Comparison of ENCODE assay signal across 10 cellular contexts in the genomic region with DNA sequence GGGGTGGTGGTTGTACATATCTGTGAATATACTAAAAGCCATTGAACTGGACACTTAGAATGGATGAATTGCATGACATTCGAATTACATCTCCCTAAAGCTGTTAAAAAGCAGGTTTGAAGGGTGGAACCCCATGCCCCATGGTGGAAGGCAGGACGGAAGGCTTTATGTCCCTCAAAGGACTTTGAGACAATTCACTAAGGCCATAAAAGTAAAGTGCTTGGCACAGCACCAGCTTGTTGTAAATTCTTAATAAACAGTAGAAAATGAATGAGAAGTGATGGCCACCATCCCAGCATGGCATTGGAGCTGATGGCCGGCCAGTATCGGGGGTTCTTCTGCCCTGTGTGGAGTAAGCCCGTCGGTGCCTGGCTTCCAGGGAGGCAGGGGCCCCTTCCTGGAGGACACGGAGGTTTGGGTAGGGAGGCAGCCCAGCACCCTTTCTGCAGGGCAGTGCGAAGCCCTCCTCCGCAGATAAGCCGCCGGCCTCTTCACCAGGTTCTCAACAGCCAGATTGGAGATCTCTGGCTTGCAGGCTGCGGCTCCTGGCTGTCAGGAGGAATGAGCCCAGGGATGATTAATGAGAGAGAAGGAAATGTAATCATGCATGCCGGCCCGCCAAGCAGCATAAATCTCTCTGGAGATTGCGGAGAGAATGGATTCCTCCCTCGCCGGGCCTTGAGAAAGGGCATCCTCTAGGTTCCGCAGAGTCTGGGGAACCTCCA.
DNase-seq lines count a peak whose midpoint lies in the region; ATAC-seq, FAIRE-seq and TF ChIP-seq lines count a peak whose summit lies in the region.
"Had no signal": no experiment of that assay in that cellular context is flagged by ENCODE, and none has a peak within 500 bp of the region (broad histone marks: within the 10 kb centered on the region; RNA-seq: fewer than 3 reads in every experiment).

No MANE protein-coding gene starts in this region.

- peak overlapping the region; percentile 91 for H2BK20ac ChIP-seq in IMR-90 (ENCODE audit: low read depth, low read length)

- no peak for FAIRE-seq in K562 (lab: Jason Lieb, UNC)

- peak overlapping the region; percentile 67 for H2BK5ac ChIP-seq in IMR-90 (ENCODE audit: low read depth, low read length, poor library complexity, severe bottlenecking)

- peak overlapping the region; percentile 66 for H3K23ac ChIP-seq in IMR-90 (ENCODE audit: low read depth, low read length)

- H3K4me3 Mint-ChIP-seq in activated T-cell treated with anti-CD3 and anti-CD28 coated beads, Interleukin-2, amount 50 U/mL, for 24 hours, result no peak overlapping the region
- H3K4me3 Mint-ChIP-seq in MCF 10A (ENCODE audit: unreplicated experiment), result no peak overlapping the region

- H3K4me2 ChIP-seq in IMR-90 (ENCODE audit: low read depth, low read length) (peak overlapping the region; percentile 22; the same call in 1 of the 2 replicates), K562 (ENCODE audit: insufficient read depth, low read length) (no peak overlapping the region)

- peak overlapping the region; percentile 10; the same call in 1 of the 2 replicates for H4K5ac ChIP-seq in IMR-90 (ENCODE audit: low read depth, low read length)

- peak overlapping the region; percentile 100 for H2AK5ac ChIP-seq in IMR-90 (ENCODE audit: low read depth, low read length)

- intact Hi-C loops in IMR-90 (cut with micrococcal nuclease), result loop anchor here (2.0 to 10.0 kb wide), 2 partner anchors 140 to 350 kb away; no protein-coding TSS in a partner anchor
- intact Hi-C loops in K562 (cut with micrococcal nuclease), result no loop called here
- intact Hi-C loops in mucosa of descending colon (cut with DNase I, micrococcal nuclease), result no loop called here
- intact Hi-C loops in MCF 10A (cut with micrococcal nuclease), result no loop called here

- peak overlapping the region; percentile 39; the same call in 1 of the 2 replicates for H3K18ac ChIP-seq in IMR-90 (ENCODE audit: low read depth, low read length)

- H4K91ac ChIP-seq in IMR-90 (ENCODE audit: insufficient read depth, low read depth, low read length), result peak overlapping the region; percentile 88

- H3K27me3 ChIP-seq in ACC112 (ENCODE audit: insufficient read depth, low read length) (no peaks in the 10 kb centered on the region), IMR-90 (ENCODE audit: control insufficient read depth, insufficient read depth, low read length) (no peaks in the 10 kb centered on the region), K562 (ENCODE audit: control insufficient read depth in 2 of 2, insufficient read depth in 2 of 2, low read length in 2 of 2) (peaks cover 24 to 70% of the 10 kb centered on the region in 2 experiments)

- peak overlapping the region; percentile 62; the same call in 1 of the 3 replicates for H2BK15ac ChIP-seq in IMR-90 (ENCODE audit: low read depth, low read length)

- H3K4me3 ChIP-seq in ACC112 (ENCODE audit: low read depth, low read length), result peak overlapping the region; percentile 6; the same call in 1 of the 2 replicates
- H3K4me3 ChIP-seq in IMR-90 (ENCODE audit: insufficient read depth, low read depth, low read length), result no peak overlapping the region
- no peak overlapping the region for H3K4me3 ChIP-seq in K562
- H3K4me3 ChIP-seq in mucosa of descending colon, result no peak overlapping the region
- H3K4me3 ChIP-seq: SK-N-MC had no signal

- no peak for TF ChIP-seq EP300 in K562 (IDR thresholded peaks at IDR 0.05; ENCODE audit: low read length)

- H4K20me1 ChIP-seq in IMR-90 (ENCODE audit: insufficient read depth, low read length) (no peaks in the 10 kb centered on the region; the same call in 1 of the 2 replicates), K562 (replicated peaks; ENCODE audit: control insufficient read depth, insufficient read depth, low read length) (peaks cover 4% of the 10 kb centered on the region; the same call in 1 of the 2 replicates)

- peak overlapping the region; percentile 97 for H2BK120ac ChIP-seq in IMR-90 (ENCODE audit: low read depth, low read length)

- peaks cover 1% of the 10 kb centered on the region for H3K4me1 Mint-ChIP-seq in activated T-cell treated with anti-CD3 and anti-CD28 coated beads, Interleukin-2, amount 50 U/mL, for 24 hours (ENCODE audit: low read depth)
- peaks cover 8% of the 10 kb centered on the region for H3K4me1 Mint-ChIP-seq in MCF 10A (ENCODE audit: insufficient read depth, unreplicated experiment)

- H3K79me2 ChIP-seq in ACC112 (ENCODE audit: control insufficient read depth, insufficient read depth, low read length, unreplicated experiment) (peaks cover 9% of the 10 kb centered on the region), K562 (ENCODE audit: control insufficient read depth, insufficient read depth, low read length) (no peaks in the 10 kb centered on the region)

- DNase-seq in IMR-90, result peak; percentile 91
- DNase-seq in K562 (ENCODE audit: extremely low read depth in 1 of 4, low spot score in 3 of 4), result peak in 2 of 4 experiments; percentile 43 to 46
- peak in 1 of 3 donors; percentile 19 for DNase-seq in mucosa of descending colon
- no peak for DNase-seq in activated T-cell treated with anti-CD3 and anti-CD28 coated beads, Interleukin-2, amount 50 U/mL, for 24 hours
- no peak for DNase-seq in NCI-H1092 treated with DMSO at 0.1 percent for 48 hours (lab: John Stamatoyannopoulos, UW)
- DNase-seq in MCF 10A (ENCODE audit: unreplicated experiment), result no peak
- DNase-seq: activated CD4-positive, alpha-beta T cell treated with anti-CD3 and anti-CD28 coated beads for 1 hour had no signal

- CTCF ChIA-PET in IMR-90 (lab: Yijun Ruan, JAX), result no interaction called here
- CTCF ChIA-PET in K562 (lab: Yijun Ruan, JAX; ENCODE audit: low intra/inter-chr PET ratio), result no interaction called here
- CTCF ChIA-PET in MCF 10A (lab: Yijun Ruan, JAX), result no interaction called here

- H3K9me3 Mint-ChIP-seq in activated T-cell treated with anti-CD3 and anti-CD28 coated beads, Interleukin-2, amount 50 U/mL, for 24 hours, result no peaks in the 10 kb centered on the region
- peaks cover 9% of the 10 kb centered on the region for H3K9me3 Mint-ChIP-seq in MCF 10A (ENCODE audit: unreplicated experiment)

- POLR2A ChIA-PET in IMR-90 (lab: Charles Lee; ENCODE audit: unreplicated experiment) (no interaction called here), K562 (lab: Yijun Ruan, JAX) (interaction anchor here (0.7 kb wide), 2 partner anchors 38 to 160 kb away, joined by 3 read pairs; no protein-coding TSS in a partner anchor), MCF 10A (lab: Yijun Ruan, JAX) (interaction anchor here (0.7 kb wide), 1 partner anchor 1521 kb away, joined by 3 read pairs; no protein-coding TSS in a partner anchor)

- peaks cover 16% of the 10 kb centered on the region; the same call in 1 of the 2 replicates for H3K36me3 ChIP-seq in ACC112 (ENCODE audit: insufficient read depth, low read length)
- no peaks in the 10 kb centered on the region for H3K36me3 ChIP-seq in IMR-90 (ENCODE audit: control insufficient read depth, insufficient read depth, low read length)
- no peaks in the 10 kb centered on the region for H3K36me3 ChIP-seq in K562 (ENCODE audit: control insufficient read depth, insufficient read depth, low read length)
- no peaks in the 10 kb centered on the region for H3K36me3 ChIP-seq in mucosa of descending colon (ENCODE audit: low read depth)

- H3K9me1 ChIP-seq in IMR-90 (ENCODE audit: insufficient read depth, low read length) (peaks cover 28% of the 10 kb centered on the region), K562 (ENCODE audit: control insufficient read depth, insufficient read depth, low read length) (no peaks in the 10 kb centered on the region)

- H3K9ac ChIP-seq in IMR-90 (ENCODE audit: low read depth, low read length), result no peak overlapping the region
- H3K9ac ChIP-seq in K562 (ENCODE audit: insufficient read depth in 1 of 2, low read depth in 2 of 2, low read length in 2 of 2), result no peak overlapping the region

- H4K8ac ChIP-seq in IMR-90 (ENCODE audit: low read depth in 2 of 2, low read length in 2 of 2), result peak overlapping the region; percentile 20 to 64; a peak in 3 of 4 replicates

- H3K27ac Mint-ChIP-seq in activated T-cell treated with anti-CD3 and anti-CD28 coated beads, Interleukin-2, amount 50 U/mL, for 24 hours, result no peak overlapping the region
- H3K27ac Mint-ChIP-seq in MCF 10A (ENCODE audit: low read depth, unreplicated experiment), result no peak overlapping the region

- peak overlapping the region; percentile 42; the same call in 1 of the 2 replicates for H3K56ac ChIP-seq in IMR-90 (ENCODE audit: extremely low read depth, insufficient read depth, low read length)

- H3K14ac ChIP-seq in IMR-90 (replicated peaks; ENCODE audit: low read depth, low read length), result peak overlapping the region; percentile 49

- 0% methylated on average over 1 of the region's 18 CpGs; no CpG with 5 or more reads in 1 of the 2 experiments for WGBS in IMR-90 (ENCODE audit: extremely low coverage in 2 of 2, insufficient read length in 1 of 2), 2 experiments
- WGBS in K562 (ENCODE audit: insufficient coverage, low coverage, missing lambda C conversion rate), result 2% methylated on average over 18 of the region's 18 CpGs

- dilution Hi-C loops in IMR-90 (cut with HindIII; ENCODE audit: low sequenced_read_pairs, unreplicated experiment), result no loop called here

- BruUV-seq in IMR-90 (replicated peaks; lab: Mats Ljungman, UMichigan) (no TSS peak), K562 (replicated peaks; lab: Mats Ljungman, UMichigan) (no TSS peak), MCF 10A (replicated peaks; lab: Mats Ljungman, UMichigan) (no TSS peak)

- TF ChIP-seq RAD21 in IMR-90 (IDR thresholded peaks at IDR 0.05; ENCODE audit: low read length) (peak; percentile 17; the same call in 1 of the 2 replicates), K562 (CRISPR knock-in tag; conservative IDR thresholded peaks at IDR 0.05 in 1 of 2, IDR thresholded peaks at IDR 0.05 in 1 of 2) (no peak; a peak in 1 of 4 replicates)

- ATAC-seq in IMR-90 (ENCODE audit: low read depth), result peak; percentile 30
- no peak; the same call in 2 of the 3 replicates for ATAC-seq in K562
- ATAC-seq in mucosa of descending colon, result peak; percentile 42
- no peak for ATAC-seq in GM19397 (IDR thresholded peaks at IDR 0.05; ENCODE audit: unreplicated experiment)

- TF ChIP-seq POLR2A in IMR-90 (IDR thresholded peaks at IDR 0.05; ENCODE audit: low read depth, low read length) (0 out of 2 replicates have a peak, but pooled peaks have one; percentile 14), K562 (conservative IDR thresholded peaks at IDR 0.05) (no peak)

- H3K9me3 ChIP-seq in IMR-90 (ENCODE audit: control insufficient read depth, insufficient read depth, low read length), result peaks cover 14% of the 10 kb centered on the region
- no peaks in the 10 kb centered on the region for H3K9me3 ChIP-seq in K562 (replicated peaks; ENCODE audit: control insufficient read depth, insufficient read depth, low read depth, low read length)
- no peaks in the 10 kb centered on the region for H3K9me3 ChIP-seq in mucosa of descending colon

- in situ Hi-C loops in IMR-90 (cut with MboI; ENCODE audit: low sequenced_read_pairs) (no loop called here), K562 (cut with MboI) (no loop called here)

- H3K27me3 Mint-ChIP-seq in activated T-cell treated with anti-CD3 and anti-CD28 coated beads, Interleukin-2, amount 50 U/mL, for 24 hours, result peaks cover 84% of the 10 kb centered on the region
- H3K27me3 Mint-ChIP-seq in MCF 10A (ENCODE audit: insufficient read depth, unreplicated experiment), result no peaks in the 10 kb centered on the region

- peaks cover 4 to 17% of the 10 kb centered on the region in 2 experiments; a peak in 3 of 4 replicates for H3K79me1 ChIP-seq in IMR-90 (ENCODE audit: low read depth in 1 of 2, low read length in 2 of 2)

- H3K27ac ChIP-seq in ACC112 (ENCODE audit: low read depth, low read length) (peak overlapping the region; percentile 83), IMR-90 (ENCODE audit: insufficient read depth, low read length) (peak overlapping the region; percentile 37), K562 (ENCODE audit: extremely low read depth, low read depth, low read length) (no peak overlapping the region)
- H3K27ac ChIP-seq: SK-N-MC had no signal

- H3K36me3 Mint-ChIP-seq in activated T-cell treated with anti-CD3 and anti-CD28 coated beads, Interleukin-2, amount 50 U/mL, for 24 hours (ENCODE audit: low read depth), result no peaks in the 10 kb centered on the region
- no peaks in the 10 kb centered on the region for H3K36me3 Mint-ChIP-seq in MCF 10A (ENCODE audit: insufficient read depth, unreplicated experiment)

- no peak for TF ChIP-seq CTCF in IMR-90 (conservative IDR thresholded peaks at IDR 0.05; ENCODE audit: low read depth, low read length)
- TF ChIP-seq CTCF in K562 (IDR thresholded peaks at IDR 0.05 in 2 of 3, conservative IDR thresholded peaks at IDR 0.05 in 1 of 3; ENCODE audit: insufficient read depth in 2 of 3, low read depth in 1 of 3, low read length in 3 of 3), result no peak
- no peak for TF ChIP-seq CTCF in mucosa of descending colon (IDR thresholded peaks at IDR 0.05)
- no peak for TF ChIP-seq CTCF in MCF 10A (IDR thresholded peaks at IDR 0.05; ENCODE audit: unreplicated experiment)

- peak overlapping the region; percentile 97 for H3K4ac ChIP-seq in IMR-90 (ENCODE audit: low read depth, low read length)

- peaks cover 41% of the 10 kb centered on the region for H3K4me1 ChIP-seq in ACC112 (ENCODE audit: control insufficient read depth, insufficient read depth, low read length, unreplicated experiment)
- peaks cover 31% of the 10 kb centered on the region for H3K4me1 ChIP-seq in IMR-90 (ENCODE audit: control insufficient read depth, insufficient read depth, low read length)
- peaks cover 10 to 14% of the 10 kb centered on the region in 2 experiments; a peak in 4 of 5 replicates for H3K4me1 ChIP-seq in K562 (replicated peaks in 1 of 2; ENCODE audit: control insufficient read depth in 2 of 2, insufficient read depth in 2 of 2, low read length in 2 of 2)
- H3K4me1 ChIP-seq in mucosa of descending colon (ENCODE audit: low read depth), result no peaks in the 10 kb centered on the region

- H2AK9ac ChIP-seq in IMR-90 (replicated peaks; ENCODE audit: low read depth, low read length, poor library complexity), result peak overlapping the region; percentile 90

- H2AFZ ChIP-seq in ACC112 (ENCODE audit: low read length, unreplicated experiment) (no peak overlapping the region), IMR-90 (replicated peaks; ENCODE audit: low read length, poor library complexity) (peak overlapping the region; percentile 84), K562 (ENCODE audit: low read depth, low read length) (no peak overlapping the region)

Comparison
In these comparisons a context has a peak if more than half of its experiments do, and no peak if none do; other contexts are left out.
1. ATAC-seq: peak in IMR-90 (single experiment) and mucosa of descending colon (single experiment); none in K562 (single experiment) and GM19397 (single experiment).